In the genomic region with DNA sequence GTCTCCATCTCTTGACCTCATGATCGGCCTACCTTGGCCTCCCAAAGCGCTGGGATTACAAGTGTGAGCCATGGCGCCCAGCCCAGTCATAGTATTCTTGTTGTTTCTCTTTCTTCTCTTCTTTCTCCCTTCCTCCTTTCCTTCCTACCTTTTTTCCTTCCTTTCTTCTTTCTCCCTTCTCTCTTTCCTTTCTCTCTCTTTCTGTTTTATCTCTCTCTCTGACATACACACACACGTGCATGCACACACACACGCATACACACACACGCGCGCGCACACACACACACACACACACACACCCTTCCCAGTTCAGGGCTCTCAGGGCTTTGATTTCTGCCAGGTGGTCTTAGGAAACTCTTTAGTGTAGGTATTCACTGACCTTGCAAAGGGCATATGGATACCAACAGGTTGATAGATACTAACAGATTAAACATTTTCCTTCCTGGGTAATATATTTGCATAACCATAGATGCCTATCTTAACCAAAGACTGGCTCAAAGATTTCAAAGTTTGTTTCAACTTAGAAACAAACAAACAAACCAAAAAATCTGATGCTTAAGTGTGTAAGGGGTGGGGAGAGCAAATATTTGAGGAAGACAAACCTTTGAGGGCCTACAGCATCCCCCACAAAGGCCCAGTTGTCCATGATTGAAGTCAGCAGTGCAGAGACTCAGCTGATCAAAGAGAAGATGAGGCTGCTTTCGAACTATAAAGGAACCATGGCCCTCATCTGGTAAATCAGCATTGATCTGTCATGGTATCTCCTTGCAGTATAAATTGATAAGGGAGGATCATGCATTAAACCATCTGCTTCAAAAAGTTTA, we compare ENCODE assay signal across 1 cellular context.
TF ChIP-seq lines count a peak whose summit lies in the region.

No MANE protein-coding gene starts in this region.

TF ChIP-seq in HepG2, 621 proteins besides CTCF, POLR2A, EP300 and RAD21 (continued from another document and continues in another):
- TF ChIP-seq, protein P1, sequence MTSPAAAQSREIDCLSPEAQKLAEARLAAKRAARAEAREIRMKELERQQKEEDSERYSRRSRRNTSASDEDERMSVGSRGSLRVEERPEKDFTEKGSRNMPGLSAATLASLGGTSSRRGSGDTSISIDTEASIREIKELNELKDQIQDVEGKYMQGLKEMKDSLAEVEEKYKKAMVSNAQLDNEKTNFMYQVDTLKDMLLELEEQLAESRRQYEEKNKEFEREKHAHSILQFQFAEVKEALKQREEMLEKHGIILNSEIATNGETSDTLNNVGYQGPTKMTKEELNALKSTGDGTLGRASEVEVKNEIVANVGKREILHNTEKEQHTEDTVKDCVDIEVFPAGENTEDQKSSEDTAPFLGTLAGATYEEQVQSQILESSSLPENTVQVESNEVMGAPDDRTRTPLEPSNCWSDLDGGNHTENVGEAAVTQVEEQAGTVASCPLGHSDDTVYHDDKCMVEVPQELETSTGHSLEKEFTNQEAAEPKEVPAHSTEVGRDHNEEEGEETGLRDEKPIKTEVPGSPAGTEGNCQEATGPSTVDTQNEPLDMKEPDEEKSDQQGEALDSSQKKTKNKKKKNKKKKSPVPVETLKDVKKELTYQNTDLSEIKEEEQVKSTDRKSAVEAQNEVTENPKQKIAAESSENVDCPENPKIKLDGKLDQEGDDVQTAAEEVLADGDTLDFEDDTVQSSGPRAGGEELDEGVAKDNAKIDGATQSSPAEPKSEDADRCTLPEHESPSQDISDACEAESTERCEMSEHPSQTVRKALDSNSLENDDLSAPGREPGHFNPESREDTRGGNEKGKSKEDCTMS (CRISPR knock-in tag; conservative IDR thresholded peaks at IDR 0.05), result no peak
- TF ChIP-seq WIZ (CRISPR knock-in tag; IDR thresholded peaks at IDR 0.05), result no peak
- TF ChIP-seq, protein P2, sequence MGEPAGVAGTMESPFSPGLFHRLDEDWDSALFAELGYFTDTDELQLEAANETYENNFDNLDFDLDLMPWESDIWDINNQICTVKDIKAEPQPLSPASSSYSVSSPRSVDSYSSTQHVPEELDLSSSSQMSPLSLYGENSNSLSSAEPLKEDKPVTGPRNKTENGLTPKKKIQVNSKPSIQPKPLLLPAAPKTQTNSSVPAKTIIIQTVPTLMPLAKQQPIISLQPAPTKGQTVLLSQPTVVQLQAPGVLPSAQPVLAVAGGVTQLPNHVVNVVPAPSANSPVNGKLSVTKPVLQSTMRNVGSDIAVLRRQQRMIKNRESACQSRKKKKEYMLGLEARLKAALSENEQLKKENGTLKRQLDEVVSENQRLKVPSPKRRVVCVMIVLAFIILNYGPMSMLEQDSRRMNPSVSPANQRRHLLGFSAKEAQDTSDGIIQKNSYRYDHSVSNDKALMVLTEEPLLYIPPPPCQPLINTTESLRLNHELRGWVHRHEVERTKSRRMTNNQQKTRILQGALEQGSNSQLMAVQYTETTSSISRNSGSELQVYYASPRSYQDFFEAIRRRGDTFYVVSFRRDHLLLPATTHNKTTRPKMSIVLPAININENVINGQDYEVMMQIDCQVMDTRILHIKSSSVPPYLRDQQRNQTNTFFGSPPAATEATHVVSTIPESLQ (CRISPR knock-in tag; conservative IDR thresholded peaks at IDR 0.05), result no peak
- TF ChIP-seq, protein P3, sequence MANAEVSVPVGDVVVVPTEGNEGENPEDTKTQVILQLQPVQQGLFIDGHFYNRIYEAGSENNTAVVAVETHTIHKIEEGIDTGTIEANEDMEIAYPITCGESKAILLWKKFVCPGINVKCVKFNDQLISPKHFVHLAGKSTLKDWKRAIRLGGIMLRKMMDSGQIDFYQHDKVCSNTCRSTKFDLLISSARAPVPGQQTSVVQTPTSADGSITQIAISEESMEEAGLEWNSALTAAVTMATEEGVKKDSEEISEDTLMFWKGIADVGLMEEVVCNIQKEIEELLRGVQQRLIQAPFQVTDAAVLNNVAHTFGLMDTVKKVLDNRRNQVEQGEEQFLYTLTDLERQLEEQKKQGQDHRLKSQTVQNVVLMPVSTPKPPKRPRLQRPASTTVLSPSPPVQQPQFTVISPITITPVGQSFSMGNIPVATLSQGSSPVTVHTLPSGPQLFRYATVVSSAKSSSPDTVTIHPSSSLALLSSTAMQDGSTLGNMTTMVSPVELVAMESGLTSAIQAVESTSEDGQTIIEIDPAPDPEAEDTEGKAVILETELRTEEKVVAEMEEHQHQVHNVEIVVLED (CRISPR knock-in tag; IDR thresholded peaks at IDR 0.05; ENCODE audit: borderline replicate concordance), result 0 out of 2 replicates have a peak, but pooled peaks have one; percentile 36
- no peak for TF ChIP-seq CCDC6 (CRISPR knock-in tag; IDR thresholded peaks at IDR 0.05)
- no peak for TF ChIP-seq CENPBD1 (CRISPR knock-in tag; IDR thresholded peaks at IDR 0.05; ENCODE audit: borderline replicate concordance, low read depth)
- TF ChIP-seq GLMP (CRISPR knock-in tag; IDR thresholded peaks at IDR 0.05; ENCODE audit: borderline replicate concordance), result no peak
- TF ChIP-seq RXRB (CRISPR knock-in tag; IDR thresholded peaks at IDR 0.05; ENCODE audit: borderline replicate concordance), result peak; percentile 79; the same call in 1 of the 2 replicates
- no peak for TF ChIP-seq NAIF1 (CRISPR knock-in tag; IDR thresholded peaks at IDR 0.05; ENCODE audit: borderline replicate concordance)
- no peak for TF ChIP-seq PRDM10 (CRISPR knock-in tag; IDR thresholded peaks at IDR 0.05; ENCODE audit: low read depth)
- no peak for TF ChIP-seq RAD51 (IDR thresholded peaks at IDR 0.05; ENCODE audit: borderline replicate concordance)
- TF ChIP-seq MIXL1 (CRISPR knock-in tag; IDR thresholded peaks at IDR 0.05), result peak; percentile 43; the same call in 1 of the 2 replicates
- TF ChIP-seq MLX (CRISPR knock-in tag; IDR thresholded peaks at IDR 0.05), result peak; percentile 57; the same call in 1 of the 2 replicates
- no peak for TF ChIP-seq TCF12 (IDR thresholded peaks at IDR 0.05)
- peak; percentile 86 for TF ChIP-seq TCF12 (CRISPR knock-in tag; IDR thresholded peaks at IDR 0.05)
- TF ChIP-seq CC2D1A (CRISPR knock-in tag; IDR thresholded peaks at IDR 0.05), result no peak
- no peak for TF ChIP-seq BRF2 (CRISPR knock-in tag; IDR thresholded peaks at IDR 0.05)
- peak; percentile 68 for TF ChIP-seq SAP130 (CRISPR knock-in tag; IDR thresholded peaks at IDR 0.05; ENCODE audit: low read depth)
- 0 out of 2 replicates have a peak, but pooled peaks have one; percentile 39 for TF ChIP-seq ZNF124 (CRISPR knock-in tag; IDR thresholded peaks at IDR 0.05)
- no peak for TF ChIP-seq CENPT (CRISPR knock-in tag; IDR thresholded peaks at IDR 0.05; ENCODE audit: low read depth)
- TF ChIP-seq ZNF496 (CRISPR knock-in tag; IDR thresholded peaks at IDR 0.05; ENCODE audit: insufficient replicate concordance), result no peak
- no peak for TF ChIP-seq NR0B2 (CRISPR knock-in tag; IDR thresholded peaks at IDR 0.05)
- TF ChIP-seq CBX5 (CRISPR knock-in tag; IDR thresholded peaks at IDR 0.05; ENCODE audit: borderline replicate concordance), result no peak
- TF ChIP-seq ZNF547 (CRISPR knock-in tag; IDR thresholded peaks at IDR 0.05), result no peak
- peak; percentile 46; the same call in 1 of the 2 replicates for TF ChIP-seq ZBTB38 (CRISPR knock-in tag; IDR thresholded peaks at IDR 0.05)
- no peak for TF ChIP-seq SRSF4 (IDR thresholded peaks at IDR 0.05; ENCODE audit: low read depth, low read length, poor library complexity, severe bottlenecking)
- no peak for TF ChIP-seq RARG (CRISPR knock-in tag; IDR thresholded peaks at IDR 0.05; ENCODE audit: low read depth)
- peak; percentile 34; the same call in 1 of the 2 replicates for TF ChIP-seq KLF6 (CRISPR knock-in tag; IDR thresholded peaks at IDR 0.05)
- no peak for TF ChIP-seq ZNF772 (CRISPR knock-in tag; IDR thresholded peaks at IDR 0.05)
- TF ChIP-seq PHF21A (CRISPR knock-in tag; IDR thresholded peaks at IDR 0.05), result peak; percentile 66
- no peak for TF ChIP-seq ZNF550 (CRISPR knock-in tag; IDR thresholded peaks at IDR 0.05; ENCODE audit: borderline replicate concordance)
- TF ChIP-seq KDM4B (CRISPR knock-in tag; IDR thresholded peaks at IDR 0.05), result no peak
- TF ChIP-seq ZNF3 (CRISPR knock-in tag; IDR thresholded peaks at IDR 0.05), result no peak
- TF ChIP-seq NFRKB (IDR thresholded peaks at IDR 0.05), result no peak
- no peak for TF ChIP-seq RBFOX2 (IDR thresholded peaks at IDR 0.05; ENCODE audit: low read depth, low read length)
- TF ChIP-seq ATAD3A (CRISPR knock-in tag; IDR thresholded peaks at IDR 0.05), result no peak
- TF ChIP-seq CEBPB (IDR thresholded peaks at IDR 0.05; ENCODE audit: borderline replicate concordance, low read depth, low read length), result no peak
- TF ChIP-seq, protein P4, sequence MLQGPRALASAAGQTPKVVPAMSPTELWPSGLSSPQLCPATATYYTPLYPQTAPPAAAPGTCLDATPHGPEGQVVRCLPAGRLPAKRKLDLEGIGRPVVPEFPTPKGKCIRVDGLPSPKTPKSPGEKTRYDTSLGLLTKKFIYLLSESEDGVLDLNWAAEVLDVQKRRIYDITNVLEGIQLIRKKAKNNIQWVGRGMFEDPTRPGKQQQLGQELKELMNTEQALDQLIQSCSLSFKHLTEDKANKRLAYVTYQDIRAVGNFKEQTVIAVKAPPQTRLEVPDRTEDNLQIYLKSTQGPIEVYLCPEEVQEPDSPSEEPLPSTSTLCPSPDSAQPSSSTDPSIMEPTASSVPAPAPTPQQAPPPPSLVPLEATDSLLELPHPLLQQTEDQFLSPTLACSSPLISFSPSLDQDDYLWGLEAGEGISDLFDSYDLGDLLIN (CRISPR knock-in tag; IDR thresholded peaks at IDR 0.05; ENCODE audit: borderline replicate concordance), result no peak
- no peak for TF ChIP-seq ZNF180 (CRISPR knock-in tag; IDR thresholded peaks at IDR 0.05; ENCODE audit: borderline replicate concordance, low read depth)
- TF ChIP-seq ZNF143 (CRISPR knock-in tag; IDR thresholded peaks at IDR 0.05), result no peak
- no peak for TF ChIP-seq KMT2A (CRISPR knock-in tag; IDR thresholded peaks at IDR 0.05)
- no peak for TF ChIP-seq TRIM24 (CRISPR knock-in tag; IDR thresholded peaks at IDR 0.05)
- TF ChIP-seq ARNT2 (CRISPR knock-in tag; IDR thresholded peaks at IDR 0.05; ENCODE audit: low read depth), result no peak; the same call in 1 of the 2 replicates
- peak; percentile 69 for TF ChIP-seq SMAD3 (CRISPR knock-in tag; IDR thresholded peaks at IDR 0.05)
- TF ChIP-seq, protein P5, sequence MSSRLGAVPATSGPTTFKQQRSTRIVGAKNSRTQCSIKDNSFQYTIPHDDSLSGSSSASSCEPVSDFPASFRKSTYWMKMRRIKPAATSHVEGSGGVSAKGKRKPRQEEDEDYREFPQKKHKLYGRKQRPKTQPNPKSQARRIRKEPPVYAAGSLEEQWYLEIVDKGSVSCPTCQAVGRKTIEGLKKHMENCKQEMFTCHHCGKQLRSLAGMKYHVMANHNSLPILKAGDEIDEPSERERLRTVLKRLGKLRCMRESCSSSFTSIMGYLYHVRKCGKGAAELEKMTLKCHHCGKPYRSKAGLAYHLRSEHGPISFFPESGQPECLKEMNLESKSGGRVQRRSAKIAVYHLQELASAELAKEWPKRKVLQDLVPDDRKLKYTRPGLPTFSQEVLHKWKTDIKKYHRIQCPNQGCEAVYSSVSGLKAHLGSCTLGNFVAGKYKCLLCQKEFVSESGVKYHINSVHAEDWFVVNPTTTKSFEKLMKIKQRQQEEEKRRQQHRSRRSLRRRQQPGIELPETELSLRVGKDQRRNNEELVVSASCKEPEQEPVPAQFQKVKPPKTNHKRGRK (CRISPR knock-in tag; IDR thresholded peaks at IDR 0.05), result peak; percentile 31; the same call in 1 of the 2 replicates
